1 cellular context compared by ENCODE assay signal in the genomic region with DNA sequence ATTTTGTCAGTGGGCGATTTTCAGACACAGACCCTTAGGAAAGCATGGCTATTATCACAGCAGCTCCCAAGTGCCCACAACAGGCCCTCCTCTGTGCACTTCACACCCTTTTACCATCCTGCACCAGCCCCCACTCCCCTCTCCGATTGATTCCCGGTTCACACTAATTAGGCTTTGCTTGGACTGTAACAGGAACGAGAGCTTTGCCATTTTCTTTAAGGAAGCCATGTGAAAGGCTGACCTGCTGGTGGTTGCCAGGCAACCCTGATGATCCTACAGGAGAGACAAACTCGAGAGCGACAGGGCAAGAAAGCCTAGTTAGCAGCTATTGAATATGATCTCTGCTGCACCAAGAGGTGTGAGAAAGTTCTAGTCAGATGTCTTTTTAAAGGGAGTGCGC.
TF ChIP-seq lines count a peak whose summit lies in the region.

No MANE protein-coding gene starts in this region.

TF ChIP-seq in H1, 55 proteins besides CTCF, POLR2A, EP300 and RAD21:
- no peak for TF ChIP-seq TAF1 (IDR thresholded peaks at IDR 0.05; ENCODE audit: low read depth, low read length)
- TF ChIP-seq KDM4A (IDR thresholded peaks at IDR 0.05; ENCODE audit: low read depth, low read length, severe bottlenecking) = no peak
- no peak for TF ChIP-seq SIN3A (conservative IDR thresholded peaks at IDR 0.05 in 1 of 2, IDR thresholded peaks at IDR 0.05 in 1 of 2; ENCODE audit: low read depth in 1 of 2, low read length in 2 of 2)
- no peak for TF ChIP-seq CEBPB (IDR thresholded peaks at IDR 0.05; ENCODE audit: low read depth, low read length)
- TF ChIP-seq, protein P1, sequence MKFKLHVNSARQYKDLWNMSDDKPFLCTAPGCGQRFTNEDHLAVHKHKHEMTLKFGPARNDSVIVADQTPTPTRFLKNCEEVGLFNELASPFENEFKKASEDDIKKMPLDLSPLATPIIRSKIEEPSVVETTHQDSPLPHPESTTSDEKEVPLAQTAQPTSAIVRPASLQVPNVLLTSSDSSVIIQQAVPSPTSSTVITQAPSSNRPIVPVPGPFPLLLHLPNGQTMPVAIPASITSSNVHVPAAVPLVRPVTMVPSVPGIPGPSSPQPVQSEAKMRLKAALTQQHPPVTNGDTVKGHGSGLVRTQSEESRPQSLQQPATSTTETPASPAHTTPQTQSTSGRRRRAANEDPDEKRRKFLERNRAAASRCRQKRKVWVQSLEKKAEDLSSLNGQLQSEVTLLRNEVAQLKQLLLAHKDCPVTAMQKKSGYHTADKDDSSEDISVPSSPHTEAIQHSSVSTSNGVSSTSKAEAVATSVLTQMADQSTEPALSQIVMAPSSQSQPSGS (IDR thresholded peaks at IDR 0.05; ENCODE audit: low read length) = no peak
- no peak for TF ChIP-seq SIRT6 (IDR thresholded peaks at IDR 0.05; ENCODE audit: low read length)
- no peak for TF ChIP-seq CHD2 (IDR thresholded peaks at IDR 0.05; ENCODE audit: low read length)
TF ChIP-seq in H1: peak in this region for 0.
